ENCODE assay signal across 14 cellular contexts in the genomic region with DNA sequence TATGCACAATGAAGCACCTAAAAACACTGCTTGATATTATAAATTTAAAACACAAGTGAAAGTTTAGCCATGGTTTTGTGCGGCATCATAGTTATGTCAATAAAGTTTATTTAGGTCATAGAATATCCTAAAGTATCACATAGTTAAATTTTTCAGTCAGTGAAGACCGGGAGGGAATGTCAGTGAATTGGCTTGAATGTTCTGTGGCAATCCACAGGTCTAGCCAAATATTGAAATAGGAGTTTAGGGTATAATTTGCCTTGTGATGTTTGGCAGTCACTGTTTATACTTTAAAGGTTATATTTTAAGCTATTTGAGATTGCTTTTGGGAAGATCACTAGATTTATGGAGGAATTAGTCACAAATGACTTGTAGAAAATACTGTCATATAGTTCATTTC.
DNase-seq lines count a peak whose midpoint lies in the region; ATAC-seq and TF ChIP-seq lines count a peak whose summit lies in the region.
"Had no signal": no experiment of that assay in that cellular context is flagged by ENCODE, and none has a peak within 500 bp of the region (broad histone marks: within the 10 kb centered on the region; RNA-seq: fewer than 3 reads in every experiment).

No MANE protein-coding gene starts in this region.

- H3K27ac ChIP-seq in esophagus muscularis mucosa (replicated peaks in 1 of 4) (peak overlapping the region in 3 of 4 donors; percentile 6 to 35 (median 29)), osteoblast (ENCODE audit: low read depth, low read length) (peak overlapping the region; percentile 27), body of pancreas (no peak overlapping the region)
- H3K27ac ChIP-seq: BLaER1 had no signal

- ATAC-seq in activated T-cell treated with anti-CD3 and anti-CD28 coated beads, Interleukin-2, amount 50 U/mL, for 72 hours (replicated peaks in 1 of 2) = no peak
- ATAC-seq in body of pancreas = no peak
- ATAC-seq: HCT116 had no signal

- H3K9me3 ChIP-seq in esophagus muscularis mucosa = no peaks in the 10 kb centered on the region
- H3K9me3 ChIP-seq in osteoblast (ENCODE audit: low read depth, low read length) = no peaks in the 10 kb centered on the region
- H3K9me3 ChIP-seq in body of pancreas = no peaks in the 10 kb centered on the region
- H3K9me3 ChIP-seq: BLaER1, Caco-2 had no signal

- no peaks in the 10 kb centered on the region for H3K27me3 Mint-ChIP-seq in activated T-cell treated with anti-CD3 and anti-CD28 coated beads, Interleukin-2, amount 50 U/mL, for 72 hours (ENCODE audit: low read depth)
- H3K27me3 Mint-ChIP-seq in activated T-cell treated with anti-CD3 and anti-CD28 coated beads, Interleukin-2, amount 50 U/mL, for 24 hours = no peaks in the 10 kb centered on the region
- H3K27me3 Mint-ChIP-seq: CD8-positive, alpha-beta memory T cell had no signal

- TF ChIP-seq CTCF in esophagus muscularis mucosa (IDR thresholded peaks at IDR 0.05) = no peak
- TF ChIP-seq CTCF in osteoblast (IDR thresholded peaks at IDR 0.05; ENCODE audit: extremely low read depth, low read depth, low read length) = no peak
- no peak for TF ChIP-seq CTCF in body of pancreas (IDR thresholded peaks at IDR 0.05)

- H3K36me3 ChIP-seq in esophagus muscularis mucosa (peaks cover 18 to 82% (median 55%) of the 10 kb centered on the region in 4 donors), osteoblast (ENCODE audit: insufficient read depth, low read length) (peaks cover 8% of the 10 kb centered on the region), body of pancreas (replicated peaks in 1 of 2; ENCODE audit: insufficient read depth in 1 of 2, low read depth in 2 of 2) (peaks cover 0 to 2% of the 10 kb centered on the region in 2 donors)

- no peaks in the 10 kb centered on the region for H3K79me2 ChIP-seq in osteoblast (ENCODE audit: insufficient read depth, low read length)

- peak overlapping the region; percentile 59 for H3K4me2 ChIP-seq in osteoblast (ENCODE audit: insufficient read depth, low read length)
- H3K4me2 ChIP-seq: BLaER1 had no signal

- TF ChIP-seq EP300 in esophagus muscularis mucosa (IDR thresholded peaks at IDR 0.05) = no peak

- H3K4me1 ChIP-seq in esophagus muscularis mucosa = peaks cover 6 to 51% (median 39%) of the 10 kb centered on the region in 4 donors
- peaks cover 16% of the 10 kb centered on the region for H3K4me1 ChIP-seq in osteoblast (ENCODE audit: insufficient read depth, low read length)
- H3K4me1 ChIP-seq in body of pancreas = no peaks in the 10 kb centered on the region
- H3K4me1 ChIP-seq: BLaER1 had no signal

- peaks cover 0 to 8% of the 10 kb centered on the region in 2 donors for H3K36me3 Mint-ChIP-seq in activated T-cell treated with anti-CD3 and anti-CD28 coated beads, Interleukin-2, amount 50 U/mL, for 72 hours (ENCODE audit: insufficient read depth in 2 of 2)
- H3K36me3 Mint-ChIP-seq in activated T-cell treated with anti-CD3 and anti-CD28 coated beads, Interleukin-2, amount 50 U/mL, for 24 hours (ENCODE audit: low read depth) = peaks cover 70% of the 10 kb centered on the region

- TF ChIP-seq POLR2A in esophagus muscularis mucosa (IDR thresholded peaks at IDR 0.05; ENCODE audit: low read depth) = no peak
- no peak for TF ChIP-seq POLR2A in body of pancreas (IDR thresholded peaks at IDR 0.05)

- DNase-seq in activated T-cell treated with anti-CD3 and anti-CD28 coated beads, Interleukin-2, amount 50 U/mL, for 72 hours = no peak
- no peak for DNase-seq in activated T-cell treated with anti-CD3 and anti-CD28 coated beads, Interleukin-2, amount 50 U/mL, for 24 hours
- no peak for DNase-seq in esophagus muscularis mucosa (ENCODE audit: extremely low spot score)
- no peak for DNase-seq in osteoblast (ENCODE audit: insufficient read length, low spot score, missing footprints)
- no peak for DNase-seq in SIG-M5 treated with dmso at 0.1 percent for 504 hours (lab: John Stamatoyannopoulos, UW; ENCODE audit: unreplicated experiment)
- DNase-seq in NCI-H2196 treated with DMSO at 0.1 percent for 48 hours (lab: John Stamatoyannopoulos, UW; ENCODE audit: unreplicated experiment) = no peak
- DNase-seq in body of pancreas = no peak
- DNase-seq: 8988T; Caco-2; CD8-positive, alpha-beta memory T cell; DND-41; GDM1 had no signal

- H3K4me3 Mint-ChIP-seq in activated T-cell treated with anti-CD3 and anti-CD28 coated beads, Interleukin-2, amount 50 U/mL, for 72 hours = no peak overlapping the region
- no peak overlapping the region for H3K4me3 Mint-ChIP-seq in activated T-cell treated with anti-CD3 and anti-CD28 coated beads, Interleukin-2, amount 50 U/mL, for 24 hours
- H3K4me3 Mint-ChIP-seq: CD8-positive, alpha-beta memory T cell had no signal

- WGBS in esophagus muscularis mucosa = 60% methylated on average over 2 of the region's 2 CpGs
- 84 to 87% methylated on average over 2 of the region's 2 CpGs for WGBS in body of pancreas, 2 donors

- H4K20me1 ChIP-seq in osteoblast (ENCODE audit: insufficient read depth, low read length) = no peaks in the 10 kb centered on the region
- H4K20me1 ChIP-seq: BLaER1 had no signal

- no peak overlapping the region for H2AFZ ChIP-seq in osteoblast (ENCODE audit: low read length)

- no peaks in the 10 kb centered on the region for H3K9me3 Mint-ChIP-seq in activated T-cell treated with anti-CD3 and anti-CD28 coated beads, Interleukin-2, amount 50 U/mL, for 72 hours
- no peaks in the 10 kb centered on the region for H3K9me3 Mint-ChIP-seq in activated T-cell treated with anti-CD3 and anti-CD28 coated beads, Interleukin-2, amount 50 U/mL, for 24 hours
- H3K9me3 Mint-ChIP-seq: CD8-positive, alpha-beta memory T cell had no signal

- H3K27me3 ChIP-seq in esophagus muscularis mucosa (no peaks in the 10 kb centered on the region), osteoblast (ENCODE audit: insufficient read depth, low read length) (no peaks in the 10 kb centered on the region), body of pancreas (no peaks in the 10 kb centered on the region)
- H3K27me3 ChIP-seq: BLaER1 had no signal

- H3K27ac Mint-ChIP-seq in activated T-cell treated with anti-CD3 and anti-CD28 coated beads, Interleukin-2, amount 50 U/mL, for 72 hours = peak overlapping the region; percentile 38
- no peak overlapping the region for H3K27ac Mint-ChIP-seq in activated T-cell treated with anti-CD3 and anti-CD28 coated beads, Interleukin-2, amount 50 U/mL, for 24 hours

- H3K4me1 Mint-ChIP-seq in activated T-cell treated with anti-CD3 and anti-CD28 coated beads, Interleukin-2, amount 50 U/mL, for 72 hours (ENCODE audit: low read depth) = no peaks in the 10 kb centered on the region
- H3K4me1 Mint-ChIP-seq in activated T-cell treated with anti-CD3 and anti-CD28 coated beads, Interleukin-2, amount 50 U/mL, for 24 hours (ENCODE audit: low read depth) = no peaks in the 10 kb centered on the region
- H3K4me1 Mint-ChIP-seq: CD8-positive, alpha-beta memory T cell had no signal

- intact Hi-C loops in esophagus muscularis mucosa (cut with DNase I) (no loop called here), body of pancreas (cut with DNase I) (no loop called here)

- H3K4me3 ChIP-seq in esophagus muscularis mucosa = no peak overlapping the region
- no peak overlapping the region for H3K4me3 ChIP-seq in osteoblast (ENCODE audit: insufficient read depth, low read length)
- H3K4me3 ChIP-seq in body of pancreas = no peak overlapping the region
- H3K4me3 ChIP-seq: BLaER1 had no signal

Comparison
In these comparisons a context has a peak if more than half of its experiments do, and no peak if none do; other contexts are left out.
1. H3K27ac ChIP-seq: peak in esophagus muscularis mucosa (3 of 4) and osteoblast (single experiment); none in body of pancreas (0 of 4).